In genomic region chr14:23727566-23728335, GRCh38 we compare ENCODE assay signal across 7 cellular contexts.
DNase-seq lines count a peak whose midpoint lies in the region; ATAC-seq and TF ChIP-seq lines count a peak whose summit lies in the region.

No MANE protein-coding gene starts in this region.

- no peaks in the 10 kb centered on the region; the same call in 1 of the 2 replicates for H3K27me3 ChIP-seq in GM06990 (replicated peaks; ENCODE audit: control insufficient read depth, insufficient read depth, low read length)

- CTCF ChIA-PET in WTC11 (lab: Charles Lee): interaction anchor here (0.6 to 4.5 kb wide), 33 partner anchors 9 to 406 kb away, joined by 3 to 95 read pairs (median 4); partner anchors contain the start of genes DCAF11, DHRS4, NRL and PABPN1

- H3K27me3 Mint-ChIP-seq in WTC11 (ENCODE audit: low read depth): no peaks in the 10 kb centered on the region

- H3K4me3 Mint-ChIP-seq in WTC11: no peak overlapping the region

- H3K9me3 Mint-ChIP-seq in WTC11: no peaks in the 10 kb centered on the region; the same call in 1 of the 2 replicates

- H3K4me3 ChIP-seq in GM06990 (replicated peaks; ENCODE audit: low read depth, low read length): no peak overlapping the region

- TF ChIP-seq CTCF in GM06990 (IDR thresholded peaks at IDR 0.05; ENCODE audit: insufficient read depth, low read length, poor library complexity, severe bottlenecking): peak; percentile 37
- TF ChIP-seq CTCF in WTC11 (IDR thresholded peaks at IDR 0.05): peak; percentile 61

- POLR2A ChIA-PET in WTC11 (lab: Charles Lee): no interaction called here

- no peak for DNase-seq in GM06990 (ENCODE audit: extremely low read depth, insufficient read length)
- peak; percentile 39 for DNase-seq in KG1 (lab: John Stamatoyannopoulos, UW)
- DNase-seq in WTC11 (ENCODE audit: low spot score): no peak
- peak; percentile 76 for DNase-seq in iPS-NIHi7 (ENCODE audit: extremely low spot score)
- no peak for DNase-seq in DMS79 (lab: John Stamatoyannopoulos, UW)

- no peak overlapping the region for H3K27ac Mint-ChIP-seq in WTC11

- H3K36me3 ChIP-seq in GM06990 (ENCODE audit: control insufficient read depth, insufficient read depth, low read length): no peaks in the 10 kb centered on the region

- no peaks in the 10 kb centered on the region for H3K4me1 Mint-ChIP-seq in WTC11

- no peaks in the 10 kb centered on the region for H3K36me3 Mint-ChIP-seq in WTC11

- ATAC-seq in WTC11 (peak; percentile 86), HG03025 (IDR thresholded peaks at IDR 0.05; ENCODE audit: low FRiP score, unreplicated experiment) (no peak)
- ATAC-seq in activated CD4-positive, CD25-positive, alpha-beta regulatory T cell treated with anti-CD3 and anti-CD28 coated beads, Interleukin-2, amount 50 U/mL, for 24 hours: no peak

TF ChIP-seq in WTC11, 78 proteins besides CTCF, POLR2A, EP300 and RAD21:
- TF ChIP-seq GABPB1 (CRISPR knock-in tag; IDR thresholded peaks at IDR 0.05) (peak; percentile 24; the same call in 1 of the 2 replicates), ATF2 (CRISPR knock-in tag; IDR thresholded peaks at IDR 0.05; ENCODE audit: borderline replicate concordance, low read depth) (no peak), PREB (CRISPR knock-in tag; IDR thresholded peaks at IDR 0.05; ENCODE audit: borderline replicate concordance) (no peak; the same call in 1 of the 2 replicates)

Comparison
In these comparisons a context has a peak if more than half of its experiments do, and no peak if none do; other contexts are left out.
1. DNase-seq: peak in KG1 (single experiment) and iPS-NIHi7 (single experiment); none in GM06990 (single experiment), WTC11 (single experiment) and DMS79 (single experiment).